In the genomic region with DNA sequence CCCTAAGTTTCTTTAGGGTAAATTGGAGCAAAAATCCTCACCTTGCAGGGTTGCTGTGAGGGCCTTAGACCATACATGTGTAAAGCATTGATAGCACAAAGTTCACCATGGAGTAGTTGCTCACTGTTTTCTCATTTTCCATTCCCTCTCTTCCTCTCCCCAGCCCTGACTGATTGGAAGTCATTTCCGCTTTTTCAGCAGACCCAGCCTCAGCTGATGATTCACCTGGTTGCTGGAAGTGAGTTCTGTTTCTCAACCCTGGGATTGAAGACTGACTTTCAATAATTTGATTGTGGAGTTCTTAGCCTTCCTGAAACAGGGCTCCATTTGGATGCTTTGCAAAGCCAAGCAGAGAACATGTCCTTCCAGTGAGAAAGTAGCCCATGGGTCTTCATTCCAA, we compare ENCODE assay signal across 27 cellular contexts.
"Had no signal": no experiment of that assay in that cellular context is flagged by ENCODE, and none has a peak within 500 bp of the region (broad histone marks: within the 10 kb centered on the region; RNA-seq: fewer than 3 reads in every experiment).

No MANE protein-coding gene starts in this region.

- H3K27ac ChIP-seq: cardiac muscle cell, left lung, neural progenitor cell, sigmoid colon, thoracic aorta, upper lobe of left lung had no signal

- FAIRE-seq: endometrium, frontal cortex had no signal

- H3K4me1 ChIP-seq: left lung had no signal

- DNase-seq: activated B cell treated with CpG ODN at 0.5 μM for 24 hours; activated CD4-positive, alpha-beta T cell treated with anti-CD3 and anti-CD28 coated beads for 36 hours; activated CD4-positive, alpha-beta T cell treated with anti-CD3 and anti-CD28 coated beads, Interleukin-2, amount 50 U/mL, for 4 hours; activated CD8-positive, alpha-beta memory T cell treated with anti-CD3 and anti-CD28 coated beads, Interleukin-2, amount 50 U/mL, for 48 hours; activated naive CD4-positive, alpha-beta T cell treated with Interleukin-2 at 50 U/mL for 16 hours; activated naive CD8-positive, alpha-beta T cell treated with anti-CD3 and anti-CD28 coated beads for 36 hours; activated T-cell treated with anti-CD3 and anti-CD28 coated beads, Interleukin-2, amount 50 U/mL, for 48 hours; cortex of kidney; effector CD4-positive, alpha-beta T cell; hippocampal formation; kidney glomerular epithelial cell; left lung; naive thymus-derived CD8-positive, alpha-beta T cell; retina; sigmoid colon; stimulated activated CD4-positive, alpha-beta T cell treated with anti-CD3 and anti-CD28 coated beads, Interleukin-15, amount 100 ng/mL, for 24 hours; T-helper 9 cell; upper lobe of left lung had no signal

- H3K27me3 ChIP-seq: cardiac muscle cell, left lung, neural progenitor cell, sigmoid colon, upper lobe of left lung had no signal

- H3K36me3 ChIP-seq: cardiac muscle cell, left lung, neural progenitor cell, sigmoid colon, thoracic aorta, upper lobe of left lung had no signal

- H3K4me3 ChIP-seq: cardiac muscle cell, left lung, lung, neural progenitor cell, sigmoid colon, smooth muscle cell, thoracic aorta, upper lobe of left lung had no signal

- H3K9me3 ChIP-seq: left lung, sigmoid colon, thoracic aorta, upper lobe of left lung had no signal

- ATAC-seq: activated CD4-positive, alpha-beta T cell treated with anti-CD3 and anti-CD28 coated beads for 36 hours; esophagus mucosa; left lung; naive thymus-derived CD8-positive, alpha-beta T cell; stimulated activated memory B cell treated with anti-CD40 and anti-IgM and Interleukin-4, amounts not matched to agents 10 μg/mL and 1 μg/mL and 100 μg/mL, for 72 hours had no signal
